1 cellular context compared by ENCODE assay signal in the genomic region with DNA sequence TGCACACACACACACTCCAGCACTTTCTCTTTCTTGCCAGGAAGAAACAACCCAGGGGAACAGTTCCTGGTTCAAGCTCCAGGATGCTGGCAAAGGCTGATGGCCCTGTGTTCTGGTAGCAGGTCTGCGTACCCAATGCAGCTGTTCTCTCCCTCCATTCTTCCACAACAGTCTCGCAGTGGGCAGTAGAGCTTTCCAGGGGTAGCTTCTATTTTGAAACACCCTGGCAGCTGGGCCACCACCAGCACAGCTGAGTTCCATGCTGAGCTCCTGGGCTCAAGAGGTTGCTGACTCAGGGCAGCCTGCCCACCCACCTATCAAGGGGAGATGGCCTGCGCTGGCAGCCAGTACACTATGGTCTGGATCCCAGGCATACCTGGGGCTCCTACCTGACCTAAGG.
TF ChIP-seq lines count a peak whose summit lies in the region.

No MANE protein-coding gene starts in this region.

TF ChIP-seq in A549, 52 proteins besides CTCF, POLR2A, EP300 and RAD21:
- TF ChIP-seq ZFP36 (IDR thresholded peaks at IDR 0.05; ENCODE audit: borderline replicate concordance, partially characterized antibody) = no peak
- no peak for TF ChIP-seq GATA3 (IDR thresholded peaks at IDR 0.05; ENCODE audit: borderline replicate concordance)
- no peak for TF ChIP-seq HOXA7 (CRISPR knock-in tag; IDR thresholded peaks at IDR 0.05)
- no peak for TF ChIP-seq KDM5A (IDR thresholded peaks at IDR 0.05)
- TF ChIP-seq HOXB5 (CRISPR knock-in tag; IDR thresholded peaks at IDR 0.05) = no peak
- TF ChIP-seq HDAC2 (IDR thresholded peaks at IDR 0.05) = no peak
- TF ChIP-seq, protein P1, sequence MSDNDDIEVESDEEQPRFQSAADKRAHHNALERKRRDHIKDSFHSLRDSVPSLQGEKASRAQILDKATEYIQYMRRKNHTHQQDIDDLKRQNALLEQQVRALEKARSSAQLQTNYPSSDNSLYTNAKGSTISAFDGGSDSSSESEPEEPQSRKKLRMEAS (IDR thresholded peaks at IDR 0.05) = no peak
- TF ChIP-seq BHLHE40 (IDR thresholded peaks at IDR 0.05; ENCODE audit: low read depth, low read length) = no peak
- no peak for TF ChIP-seq EHF (CRISPR knock-in tag; IDR thresholded peaks at IDR 0.05)
